In genomic region chr17:7226721-7227710, GRCh38 we compare ENCODE assay signal across 1 cellular context.
TF ChIP-seq lines count a peak whose summit lies in the region.

No MANE protein-coding gene starts in this region.

TF ChIP-seq in K562, 482 proteins besides CTCF, POLR2A, EP300 and RAD21:
- no peak for TF ChIP-seq FOXK1 (CRISPR knock-in tag; IDR thresholded peaks at IDR 0.05; ENCODE audit: borderline replicate concordance)
- TF ChIP-seq RBFOX2 (IDR thresholded peaks at IDR 0.05; ENCODE audit: low read depth, low read length): peak; percentile 36; the same call in 1 of the 2 replicates
- TF ChIP-seq E2F3 (CRISPR knock-in tag; IDR thresholded peaks at IDR 0.05): no peak
